25 cellular contexts compared by ENCODE assay signal in the genomic region with DNA sequence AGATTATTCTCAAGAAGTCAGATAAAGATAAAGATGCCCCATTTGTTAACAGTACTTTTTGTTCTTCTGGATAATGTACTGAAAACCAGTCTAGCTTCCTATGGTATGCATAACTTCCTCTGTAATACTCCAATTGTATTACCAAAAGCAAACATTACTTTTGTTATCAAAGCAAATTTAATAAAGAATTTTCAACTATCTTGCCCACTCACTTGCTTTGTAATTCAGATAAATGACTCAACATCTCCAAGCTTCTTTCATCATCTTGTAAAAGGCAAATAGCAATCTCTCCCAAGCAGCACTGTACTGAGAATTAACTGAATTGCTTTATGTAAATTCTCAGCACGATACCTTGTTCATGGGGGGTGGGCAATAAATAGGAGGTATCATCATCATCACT.
A peak's percentile ranks its signal among the peaks of the same experiment; 100 is the strongest.
DNase-seq lines count a peak whose midpoint lies in the region; ATAC-seq, FAIRE-seq and TF ChIP-seq lines count a peak whose summit lies in the region.
"Had no signal": no experiment of that assay in that cellular context is flagged by ENCODE, and none has a peak within 500 bp of the region (broad histone marks: within the 10 kb centered on the region; RNA-seq: fewer than 3 reads in every experiment).

No MANE protein-coding gene starts in this region.

- no peaks in the 10 kb centered on the region for H3K79me2 ChIP-seq in smooth muscle cell (ENCODE audit: low read depth)

- H2AFZ ChIP-seq in smooth muscle cell (ENCODE audit: low read depth), result no peak overlapping the region

- H3F3A ChIP-seq in smooth muscle cell (ENCODE audit: low read depth), result no peaks in the 10 kb centered on the region

- 5% methylated on average over 1 of the region's 1 CpG for WGBS in A549 (ENCODE audit: missing lambda C conversion rate)
- WGBS in smooth muscle cell (ENCODE audit: low lambda C conversion rate), result 61% methylated on average over 1 of the region's 1 CpG

- no peak for TF ChIP-seq CTCF in A549 (IDR thresholded peaks at IDR 0.05)
- no peak for TF ChIP-seq CTCF in astrocyte of the spinal cord (IDR thresholded peaks at IDR 0.05; ENCODE audit: low read depth, low read length)
- TF ChIP-seq CTCF in fibroblast of pulmonary artery (IDR thresholded peaks at IDR 0.05; ENCODE audit: low read length, missing control alignments), result no peak
- TF ChIP-seq CTCF in smooth muscle cell (IDR thresholded peaks at IDR 0.05; ENCODE audit: borderline replicate concordance, insufficient read depth, poor library complexity, severe bottlenecking), result no peak

- H3K4me1 ChIP-seq in A549 (peaks cover 97% of the 10 kb centered on the region), smooth muscle cell (ENCODE audit: low read depth) (no peaks in the 10 kb centered on the region)

- CTCF ChIA-PET in A549 (lab: Yijun Ruan, JAX), result interaction anchor here (0.6 to 2.3 kb wide), 4 partner anchors 9 to 1336 kb away, joined by 3 to 4 read pairs (median 4); no protein-coding TSS in a partner anchor

- no peak overlapping the region for H3K9ac ChIP-seq in smooth muscle cell (ENCODE audit: low read depth)

- H4K20me1 ChIP-seq in smooth muscle cell (ENCODE audit: low read depth), result no peaks in the 10 kb centered on the region

- TF ChIP-seq POLR2A in A549 (IDR thresholded peaks at IDR 0.05; ENCODE audit: low read length), result no peak

- H3K9me3 ChIP-seq in A549, result no peaks in the 10 kb centered on the region
- no peaks in the 10 kb centered on the region for H3K9me3 ChIP-seq in smooth muscle cell (replicated peaks; ENCODE audit: low read depth)
- H3K9me3 ChIP-seq: pancreas had no signal

- POLR2A ChIA-PET in A549 (lab: Yijun Ruan, JAX), result interaction anchor here (1.0 kb wide), 1 partner anchor 12 kb away, joined by 3 read pairs; no protein-coding TSS in a partner anchor

- TF ChIP-seq RAD21 in A549 (conservative IDR thresholded peaks at IDR 0.05 in 1 of 2, IDR thresholded peaks at IDR 0.05 in 1 of 2), result no peak; a peak in 1 of 5 replicates

- peak in 1 of 2 experiments; percentile 28; a peak in 1 of 6 replicates for ATAC-seq in A549
- no peak for ATAC-seq in GM19452 (IDR thresholded peaks at IDR 0.05; ENCODE audit: unreplicated experiment)
- ATAC-seq: HCT116; HepG2; naive thymus-derived CD4-positive, alpha-beta T cell; pancreas; sciatic nerve had no signal

- FAIRE-seq in A549 (lab: Jason Lieb, UNC), result peak; percentile 83
- FAIRE-seq: D721Med, G401.6, HepG2, RCC 7860 had no signal

- H3K4me2 ChIP-seq in A549 (peak overlapping the region; percentile 59), smooth muscle cell (no peak overlapping the region)

- H3K27me3 ChIP-seq in smooth muscle cell (ENCODE audit: low read depth), result no peaks in the 10 kb centered on the region
- H3K27me3 ChIP-seq: pancreas had no signal

- H3K27ac ChIP-seq in A549, result peak overlapping the region; percentile 83 to 89
- no peak overlapping the region for H3K27ac ChIP-seq in smooth muscle cell (ENCODE audit: low read depth)
- H3K27ac ChIP-seq: SK-N-MC had no signal

- in situ Hi-C loops in astrocyte of the spinal cord (cut with HindIII; ENCODE audit: low sequenced_read_pairs), result no loop called here

- TF ChIP-seq EP300 in A549 (IDR thresholded peaks at IDR 0.05), result peak; percentile 34 to 68; a peak in 3 of 5 replicates

- DNase-seq in A549 (ENCODE audit: low read depth in 1 of 2, low spot score in 1 of 2) (peak in 1 of 2 experiments; percentile 37), NCI-H69 (lab: John Stamatoyannopoulos, UW) (peak; percentile 57), astrocyte of the spinal cord (ENCODE audit: low read depth, low spot score) (peak; percentile 52), fibroblast of pulmonary artery (ENCODE audit: low read depth) (peak; percentile 62), DMS53 (lab: John Stamatoyannopoulos, UW) (no peak), smooth muscle cell (lab: John Stamatoyannopoulos, UW; ENCODE audit: unreplicated experiment) (no peak), NCI-H2081 treated with DMSO at 0.1 percent for 48 hours (lab: John Stamatoyannopoulos, UW) (no peak)
- DNase-seq: 8988T; activated CD4-positive, alpha-beta T cell treated with anti-CD3 and anti-CD28 coated beads for 48 hours; activated gamma-delta T cell; amniotic stem cell; cerebellar nuclear complex; hippocampal formation; naive thymus-derived CD4-positive, alpha-beta T cell; NCI-H1436 treated with DMSO at 0.1 percent for 48 hours; pancreas; stimulated activated CD4-positive, alpha-beta T cell treated with anti-CD3 and anti-CD28 coated beads, Interleukin-2, amount 100 ng/mL, for 24 hours had no signal

- H3K4me3 ChIP-seq in A549 (no peak overlapping the region), astrocyte of the spinal cord (ENCODE audit: low read depth, low read length) (no peak overlapping the region), fibroblast of pulmonary artery (replicated peaks; ENCODE audit: low read depth, low read length) (no peak overlapping the region), smooth muscle cell (no peak overlapping the region)
- H3K4me3 ChIP-seq: pancreas, SK-N-MC had no signal

- H3K36me3 ChIP-seq in smooth muscle cell (ENCODE audit: low read depth), result no peaks in the 10 kb centered on the region
- H3K36me3 ChIP-seq: pancreas had no signal

TF ChIP-seq in A549, 52 proteins besides CTCF, POLR2A, EP300 and RAD21:
- peak; percentile 82 for TF ChIP-seq JUNB (IDR thresholded peaks at IDR 0.05)
- TF ChIP-seq MYC (IDR thresholded peaks at IDR 0.05; ENCODE audit: borderline replicate concordance, low read length), result no peak
- TF ChIP-seq SMC3 (IDR thresholded peaks at IDR 0.05), result 0 out of 3 replicates have a peak, but pooled peaks have one; percentile 10
- TF ChIP-seq, protein P1, sequence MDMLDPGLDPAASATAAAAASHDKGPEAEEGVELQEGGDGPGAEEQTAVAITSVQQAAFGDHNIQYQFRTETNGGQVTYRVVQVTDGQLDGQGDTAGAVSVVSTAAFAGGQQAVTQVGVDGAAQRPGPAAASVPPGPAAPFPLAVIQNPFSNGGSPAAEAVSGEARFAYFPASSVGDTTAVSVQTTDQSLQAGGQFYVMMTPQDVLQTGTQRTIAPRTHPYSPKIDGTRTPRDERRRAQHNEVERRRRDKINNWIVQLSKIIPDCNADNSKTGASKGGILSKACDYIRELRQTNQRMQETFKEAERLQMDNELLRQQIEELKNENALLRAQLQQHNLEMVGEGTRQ (IDR thresholded peaks at IDR 0.05), result no peak
- peak; percentile 63; the same call in 1 of the 2 replicates for TF ChIP-seq FOSL2 (IDR thresholded peaks at IDR 0.05)
- peak; percentile 68 for TF ChIP-seq FOSL2 (CRISPR knock-in tag; IDR thresholded peaks at IDR 0.05)
- TF ChIP-seq HEYL (CRISPR knock-in tag; IDR thresholded peaks at IDR 0.05), result no peak
- TF ChIP-seq, protein P2, sequence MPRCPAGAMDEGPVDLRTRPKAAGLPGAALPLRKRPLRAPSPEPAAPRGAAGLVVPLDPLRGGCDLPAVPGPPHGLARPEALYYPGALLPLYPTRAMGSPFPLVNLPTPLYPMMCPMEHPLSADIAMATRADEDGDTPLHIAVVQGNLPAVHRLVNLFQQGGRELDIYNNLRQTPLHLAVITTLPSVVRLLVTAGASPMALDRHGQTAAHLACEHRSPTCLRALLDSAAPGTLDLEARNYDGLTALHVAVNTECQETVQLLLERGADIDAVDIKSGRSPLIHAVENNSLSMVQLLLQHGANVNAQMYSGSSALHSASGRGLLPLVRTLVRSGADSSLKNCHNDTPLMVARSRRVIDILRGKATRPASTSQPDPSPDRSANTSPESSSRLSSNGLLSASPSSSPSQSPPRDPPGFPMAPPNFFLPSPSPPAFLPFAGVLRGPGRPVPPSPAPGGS (IDR thresholded peaks at IDR 0.05), result 0 out of 3 replicates have a peak, but pooled peaks have one; percentile 40
- no peak for TF ChIP-seq CHD4 (IDR thresholded peaks at IDR 0.05; ENCODE audit: borderline replicate concordance)
- TF ChIP-seq CEBPB (IDR thresholded peaks at IDR 0.05), result peak; percentile 79 to 84
- TF ChIP-seq JUN (IDR thresholded peaks at IDR 0.05), result peak in 1 of 2 experiments; percentile 43; a peak in 1 of 5 replicates
- peak; percentile 43; the same call in 1 of the 2 replicates for TF ChIP-seq GATA3 (IDR thresholded peaks at IDR 0.05; ENCODE audit: borderline replicate concordance)
- no peak for TF ChIP-seq ESRRA (IDR thresholded peaks at IDR 0.05; ENCODE audit: borderline replicate concordance, low read length)
- TF ChIP-seq, protein P3, sequence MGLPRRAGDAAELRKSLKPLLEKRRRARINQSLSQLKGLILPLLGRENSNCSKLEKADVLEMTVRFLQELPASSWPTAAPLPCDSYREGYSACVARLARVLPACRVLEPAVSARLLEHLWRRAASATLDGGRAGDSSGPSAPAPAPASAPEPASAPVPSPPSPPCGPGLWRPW (IDR thresholded peaks at IDR 0.05), result peak; percentile 49; the same call in 1 of the 2 replicates

Comparison
In these comparisons a context has a peak if more than half of its experiments do, and no peak if none do; other contexts are left out.
1. DNase-seq: peak in NCI-H69 (single experiment), astrocyte of the spinal cord (single experiment) and fibroblast of pulmonary artery (single experiment); none in DMS53 (single experiment), smooth muscle cell (single experiment) and NCI-H2081 treated with DMSO at 0.1 percent for 48 hours (single experiment).